23 cellular contexts compared by ENCODE assay signal in genomic region chr5:66982514-66982913, GRCh38.
"Had no signal": no experiment of that assay in that cellular context is flagged by ENCODE, and none has a peak within 500 bp of the region (broad histone marks: within the 10 kb centered on the region; RNA-seq: fewer than 3 reads in every experiment).

No MANE protein-coding gene starts in this region.

- H3K27ac ChIP-seq: body of pancreas, cardiac muscle cell, right lobe of liver, testis had no signal

- H3K27me3 ChIP-seq: body of pancreas, cardiac muscle cell, heart right ventricle, right lobe of liver, testis had no signal

- DNase-seq: activated CD4-positive, alpha-beta T cell treated with anti-CD3 and anti-CD28 coated beads for 4 hours; activated CD4-positive, alpha-beta T cell treated with anti-CD3 and anti-CD28 coated beads, Interleukin-2, amount 50 U/mL, for 4 hours; activated naive CD4-positive, alpha-beta T cell; activated T-cell treated with anti-CD3 and anti-CD28 coated beads for 4 hours; activated T-cell treated with anti-CD3 and anti-CD28 coated beads, Interleukin-2, amount 50 U/mL, for 72 hours; anterior cingulate cortex; body of pancreas; cerebellar nuclear complex; cortex of kidney; effector memory CD8-positive, alpha-beta T cell; foreskin fibroblast; heart right ventricle; kidney glomerular epithelial cell; mesendoderm; right lobe of liver; stimulated activated CD4-positive, alpha-beta T cell treated with anti-CD3 and anti-CD28 coated beads, Interleukin-2, amount 100 ng/mL, for 48 hours; stimulated activated naive CD4-positive, alpha-beta T cell treated with Interleukin-2 at 50 U/mL for 16 hours; T-helper 1 cell; testis had no signal

- H3K36me3 ChIP-seq: cardiac muscle cell, heart right ventricle, right lobe of liver had no signal

- H3K9me3 ChIP-seq: body of pancreas, heart right ventricle, right lobe of liver, testis had no signal

- H3K4me3 ChIP-seq: body of pancreas, cardiac muscle cell, heart right ventricle, lung, right lobe of liver, testis had no signal

- ATAC-seq: activated T-cell treated with anti-CD3 and anti-CD28 coated beads, Interleukin-2, amount 50 U/mL, for 72 hours; body of pancreas; effector memory CD8-positive, alpha-beta T cell; left lobe of liver; natural killer cell treated with Interleukin-12 subunit alpha and Interleukin-12 subunit beta and Interleukin-15 and Interleukin-18, amount 100 ng/mL, for 72 hours; right lobe of liver had no signal

- H3K4me1 ChIP-seq: body of pancreas, testis had no signal
